ENCODE assay signal across 1 cellular context in the genomic region with DNA sequence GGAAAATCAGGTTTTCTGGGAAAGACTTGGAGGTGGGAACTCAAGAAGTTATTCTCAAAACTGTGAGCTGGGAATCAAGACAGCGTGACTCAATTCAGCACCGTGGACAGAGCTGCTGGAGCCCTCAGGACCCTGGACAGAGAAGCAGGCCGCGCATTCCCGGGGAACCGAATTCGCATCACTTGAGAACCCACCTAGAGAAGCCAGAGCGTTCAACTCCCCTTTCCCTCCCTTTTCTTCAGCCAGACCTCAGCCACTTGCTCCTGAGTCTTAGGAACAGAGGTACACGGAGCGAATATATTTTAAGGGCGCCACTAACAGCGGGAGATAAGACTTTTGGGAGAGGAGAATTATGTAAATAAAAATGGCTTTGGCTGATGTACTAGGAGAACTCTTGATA.
TF ChIP-seq lines count a peak whose summit lies in the region.

No MANE protein-coding gene starts in this region.

TF ChIP-seq in HCT116, 20 proteins besides CTCF, POLR2A, EP300 and RAD21 (continued from another document):
- TF ChIP-seq REST (IDR thresholded peaks at IDR 0.05; ENCODE audit: low read depth): no peak; the same call in none of the 2 replicates
- TF ChIP-seq, protein P1, sequence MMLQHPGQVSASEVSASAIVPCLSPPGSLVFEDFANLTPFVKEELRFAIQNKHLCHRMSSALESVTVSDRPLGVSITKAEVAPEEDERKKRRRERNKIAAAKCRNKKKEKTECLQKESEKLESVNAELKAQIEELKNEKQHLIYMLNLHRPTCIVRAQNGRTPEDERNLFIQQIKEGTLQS (IDR thresholded peaks at IDR 0.05): no peak
